Comparison of ENCODE assay signal across 15 cellular contexts in genomic region chr20:58712823-58713731, GRCh38. TPM values are rescaled to one million over a fixed set of nuclear protein-coding genes. Genes with fewer than 3 reads are reported as not detected.
DNase-seq lines count a peak whose midpoint lies in the region; TF ChIP-seq lines count a peak whose summit lies in the region.
"Had no signal": no experiment of that assay in that cellular context is flagged by ENCODE, and none has a peak within 500 bp of the region (broad histone marks: within the 10 kb centered on the region; RNA-seq: fewer than 3 reads in every experiment).

No MANE protein-coding gene starts in this region.

- H3K27ac Mint-ChIP-seq in T-helper 2 cell treated with Interferon-gamma antibody and Interleukin-4, amounts not matched to agents 5 μg/mL and 100 μg/mL, for 36 hours = no peak overlapping the region
- no peak overlapping the region for H3K27ac Mint-ChIP-seq in osteocyte (ENCODE audit: unreplicated experiment)
- H3K27ac Mint-ChIP-seq: activated naive CD4-positive, alpha-beta T cell treated with anti-CD3 and anti-CD28 coated beads, Interleukin-2, amount 50 U/mL, for 24 hours; CD4-positive, alpha-beta memory T cell had no signal

- DNase-seq in T-helper 2 cell treated with Interferon-gamma antibody and Interleukin-4, amounts not matched to agents 5 μg/mL and 100 μg/mL, for 36 hours (ENCODE audit: low spot score) = peak; percentile 0
- DNase-seq in T-helper 2 cell (no peak), GM03348 (ENCODE audit: low spot score) (peak; percentile 8), ecto neural progenitor cell (ENCODE audit: low spot score) (peak; percentile 39), osteocyte (ENCODE audit: extremely low spot score, unreplicated experiment) (peak; percentile 83), GM20000 (ENCODE audit: low spot score) (no peak), DMS53 treated with DMSO at 0.1 percent for 48 hours (lab: John Stamatoyannopoulos, UW; ENCODE audit: unreplicated experiment) (no peak), NCI-H2227 treated with DMSO at 0.1 percent for 48 hours (lab: John Stamatoyannopoulos, UW) (no peak)
- DNase-seq: 8988T; activated CD4-positive, alpha-beta T cell treated with anti-CD3 and anti-CD28 coated beads for 4 hours; CD4-positive, alpha-beta memory T cell; foreskin fibroblast; NCI-H187 treated with DMSO at 0.1 percent for 48 hours; stimulated activated CD4-positive, alpha-beta T cell treated with anti-CD3 and anti-CD28 coated beads, Interleukin-1b, Interleukin-23, amount 100 ng/mL, for 48 hours had no signal

- TF ChIP-seq CTCF in osteocyte (IDR thresholded peaks at IDR 0.05) = no peak
- no peak for TF ChIP-seq CTCF in GM20000 (IDR thresholded peaks at IDR 0.05; ENCODE audit: extremely low read depth, missing control alignments)

- H3K36me3 Mint-ChIP-seq in T-helper 2 cell treated with Interferon-gamma antibody and Interleukin-4, amounts not matched to agents 5 μg/mL and 100 μg/mL, for 36 hours (ENCODE audit: low read depth) = no peaks in the 10 kb centered on the region
- no peaks in the 10 kb centered on the region for H3K36me3 Mint-ChIP-seq in osteocyte (ENCODE audit: unreplicated experiment)

- no peaks in the 10 kb centered on the region for H3K4me1 Mint-ChIP-seq in T-helper 2 cell treated with Interferon-gamma antibody and Interleukin-4, amounts not matched to agents 5 μg/mL and 100 μg/mL, for 36 hours (ENCODE audit: low read depth)
- no peaks in the 10 kb centered on the region for H3K4me1 Mint-ChIP-seq in osteocyte (ENCODE audit: unreplicated experiment)
- H3K4me1 Mint-ChIP-seq: activated naive CD4-positive, alpha-beta T cell treated with anti-CD3 and anti-CD28 coated beads, Interleukin-2, amount 50 U/mL, for 24 hours had no signal

- no peaks in the 10 kb centered on the region for H3K9me3 Mint-ChIP-seq in T-helper 2 cell treated with Interferon-gamma antibody and Interleukin-4, amounts not matched to agents 5 μg/mL and 100 μg/mL, for 36 hours
- no peaks in the 10 kb centered on the region for H3K9me3 Mint-ChIP-seq in osteocyte (ENCODE audit: unreplicated experiment)
- H3K9me3 Mint-ChIP-seq: activated naive CD4-positive, alpha-beta T cell treated with anti-CD3 and anti-CD28 coated beads, Interleukin-2, amount 50 U/mL, for 24 hours; CD4-positive, alpha-beta memory T cell had no signal

- H3K4me3 Mint-ChIP-seq in T-helper 2 cell treated with Interferon-gamma antibody and Interleukin-4, amounts not matched to agents 5 μg/mL and 100 μg/mL, for 36 hours = no peak overlapping the region
- H3K4me3 Mint-ChIP-seq in osteocyte (ENCODE audit: unreplicated experiment) = no peak overlapping the region
- H3K4me3 Mint-ChIP-seq: activated naive CD4-positive, alpha-beta T cell treated with anti-CD3 and anti-CD28 coated beads, Interleukin-2, amount 50 U/mL, for 24 hours; CD4-positive, alpha-beta memory T cell had no signal

- H3K27me3 Mint-ChIP-seq in T-helper 2 cell treated with Interferon-gamma antibody and Interleukin-4, amounts not matched to agents 5 μg/mL and 100 μg/mL, for 36 hours (ENCODE audit: low read depth) = no peaks in the 10 kb centered on the region
- H3K27me3 Mint-ChIP-seq in osteocyte (ENCODE audit: unreplicated experiment) = no peaks in the 10 kb centered on the region
- H3K27me3 Mint-ChIP-seq: activated naive CD4-positive, alpha-beta T cell treated with anti-CD3 and anti-CD28 coated beads, Interleukin-2, amount 50 U/mL, for 24 hours; CD4-positive, alpha-beta memory T cell had no signal

RNA-seq across cellular contexts. Expression of gene NPEPL1, which starts 20.5 kb away (rescaled TPM):
- 13.1 and 13.6 TPM in 2 replicates for total RNA-seq in osteocyte

Comparison
In these comparisons a context has a peak if more than half of its experiments do, and no peak if none do; other contexts are left out.
1. DNase-seq: peak in T-helper 2 cell treated with Interferon-gamma antibody and Interleukin-4, amounts not matched to agents 5 μg/mL and 100 μg/mL, for 36 hours (single experiment), GM03348 (single experiment), ecto neural progenitor cell (single experiment) and osteocyte (single experiment); none in T-helper 2 cell (0 of 5), GM20000 (single experiment), DMS53 treated with DMSO at 0.1 percent for 48 hours (single experiment) and NCI-H2227 treated with DMSO at 0.1 percent for 48 hours (single experiment).